ENCODE assay signal across 8 cellular contexts in the genomic region with DNA sequence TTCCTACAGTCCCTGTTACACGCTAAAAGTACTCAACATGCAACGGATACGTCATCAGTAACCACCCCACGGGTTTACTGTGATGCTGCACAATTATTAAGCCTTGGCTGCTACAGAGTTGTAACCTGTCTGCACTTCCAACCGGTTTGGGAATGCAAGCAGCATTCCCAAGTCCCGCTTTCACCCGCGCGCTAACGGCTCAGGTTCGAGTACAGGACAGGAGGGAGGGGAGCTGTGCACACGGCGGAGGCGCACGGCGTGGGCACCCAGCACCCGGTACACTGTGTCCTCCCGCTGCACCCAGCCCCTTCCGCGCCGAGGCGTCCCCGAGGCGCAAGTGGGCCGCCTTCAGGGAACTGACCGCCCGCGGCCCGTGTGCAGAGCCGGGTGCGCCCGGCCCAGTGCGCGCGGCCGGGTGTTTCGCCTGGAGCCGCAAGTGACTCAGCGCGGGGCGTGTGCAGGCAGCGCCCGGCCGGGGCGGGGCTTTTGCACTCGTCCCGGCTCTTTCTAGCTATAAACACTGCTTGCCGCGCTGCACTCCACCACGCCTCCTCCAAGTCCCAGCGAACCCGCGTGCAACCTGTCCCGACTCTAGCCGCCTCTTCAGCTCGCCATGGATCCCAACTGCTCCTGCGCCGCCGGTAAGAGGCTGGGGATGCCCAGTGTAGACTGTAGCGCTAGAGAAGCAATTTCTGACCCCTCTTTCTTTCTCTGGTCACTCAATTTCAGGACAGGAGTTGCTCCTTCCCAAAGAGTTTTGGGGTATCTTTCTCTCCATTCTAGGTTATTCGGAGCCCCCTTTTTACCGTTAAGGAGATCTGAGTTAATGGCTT.
A peak's percentile ranks its signal among the peaks of the same experiment; 100 is the strongest.
DNase-seq lines count a peak whose midpoint lies in the region; ATAC-seq lines count a peak whose summit lies in the region.

MT2A (plus strand) TSS at position 542 of the 833 bp plus-strand sequence; CDS start at position 614, 72 bp downstream.

- ATAC-seq in GM18909 (IDR thresholded peaks at IDR 0.05; ENCODE audit: poor library complexity, unreplicated experiment) (peak; percentile 89), HG03159 (IDR thresholded peaks at IDR 0.05; ENCODE audit: unreplicated experiment) (peak; percentile 88)

- DNase-seq in AG08396 (ENCODE audit: low spot score) (peak; percentile 93), NCI-H2227 (lab: John Stamatoyannopoulos, UW; ENCODE audit: unreplicated experiment) (peak; percentile 93), caudate nucleus (lab: John Stamatoyannopoulos, UW) (peak in 57 of 61 donors; percentile 53 to 95 (median 84)), iris pigment epithelial cell (ENCODE audit: low read depth) (peak; percentile 99)
- peak; percentile 72 to 86 (median 78) for DNase-seq in activated CD4-positive, CD25-positive, alpha-beta regulatory T cell (lab: John Stamatoyannopoulos, UW)
- peak; percentile 88 for DNase-seq in stimulated activated CD4-positive, alpha-beta T cell treated with anti-CD3 and anti-CD28 coated beads, Interleukin-12 subunit alpha, Interleukin-12 subunit beta, amount 100 ng/mL, for 4 hours

- H3K27ac ChIP-seq in caudate nucleus (ENCODE audit: low read depth, low read length), result peak within 1 kb of the TSS; percentile 98

Comparison
In these comparisons a context has a peak if more than half of its experiments do, and no peak if none do; other contexts are left out.
1. Peak in every context shown above with its lines: DNase-seq, ATAC-seq and H3K27ac ChIP-seq.